Comparison of ENCODE assay signal across 8 cellular contexts in genomic region chr2:142877265-142877756, GRCh38. TPM values are rescaled to one million over a fixed set of nuclear protein-coding genes. Genes with fewer than 3 reads are reported as not detected.
A peak's percentile ranks its signal among the peaks of the same experiment; 100 is the strongest.
DNase-seq lines count a peak whose midpoint lies in the region; ATAC-seq and TF ChIP-seq lines count a peak whose summit lies in the region.

TSS of gene KYNU (plus strand) at chr2:142877664. CDS start at chr2:142885368, 7,704 bp downstream.

- no peak within 1 kb of the TSS for H3K27ac Mint-ChIP-seq in activated naive CD4-positive, alpha-beta T cell treated with anti-CD3 and anti-CD28 coated beads, Interleukin-2, amount 10 ng/mL, durations not matched to agents 7 days and 5 days

- no peaks in the 10 kb centered on the region for H3K4me1 Mint-ChIP-seq in activated naive CD4-positive, alpha-beta T cell treated with anti-CD3 and anti-CD28 coated beads, Interleukin-2, amount 10 ng/mL, durations not matched to agents 7 days and 5 days

- no peaks in the 10 kb centered on the region for H3K36me3 Mint-ChIP-seq in activated naive CD4-positive, alpha-beta T cell treated with anti-CD3 and anti-CD28 coated beads, Interleukin-2, amount 10 ng/mL, durations not matched to agents 7 days and 5 days

- no peaks in the 10 kb centered on the region for H3K27me3 Mint-ChIP-seq in activated naive CD4-positive, alpha-beta T cell treated with anti-CD3 and anti-CD28 coated beads, Interleukin-2, amount 10 ng/mL, durations not matched to agents 7 days and 5 days

- peak; percentile 30 to 34 for TF ChIP-seq RAD21 in liver (IDR thresholded peaks at IDR 0.05)

- H3K9me3 Mint-ChIP-seq in activated naive CD4-positive, alpha-beta T cell treated with anti-CD3 and anti-CD28 coated beads, Interleukin-2, amount 10 ng/mL, durations not matched to agents 7 days and 5 days = no peaks in the 10 kb centered on the region

- H3K36me3 ChIP-seq in liver (ENCODE audit: control insufficient read depth in 4 of 4, insufficient read depth in 3 of 4, low read depth in 1 of 4, low read length in 3 of 4) = no peaks in the 10 kb centered on the region

- ATAC-seq in GM18502 (IDR thresholded peaks at IDR 0.05; ENCODE audit: poor library complexity, unreplicated experiment) (peak; percentile 61), HG02588 (IDR thresholded peaks at IDR 0.05; ENCODE audit: unreplicated experiment) (peak; percentile 46)

- peak within 1 kb of the TSS; percentile 62 to 75 (median 67) for H3K4me3 ChIP-seq in liver (ENCODE audit: low read depth in 1 of 3, low read length in 3 of 3)

- peak; percentile 84 for DNase-seq in NOMO-1 treated with DMSO at 0.1 percent for 48 hours (lab: John Stamatoyannopoulos, UW; ENCODE audit: unreplicated experiment)
- DNase-seq in midbrain (lab: John Stamatoyannopoulos, UW) = no peak
- no peak for DNase-seq in activated naive CD4-positive, alpha-beta T cell treated with anti-CD3 and anti-CD28 coated beads, Interleukin-2, amount 10 ng/mL, durations not matched to agents 7 days and 5 days
- no peak for DNase-seq in Ammon's horn (ENCODE audit: low spot score)
- DNase-seq in stimulated activated CD4-positive, alpha-beta T cell treated with anti-CD3 and anti-CD28 coated beads, Interleukin-1b, Interleukin-23, amount 100 ng/mL, for 48 hours = no peak

- no peak within 1 kb of the TSS for H3K4me3 Mint-ChIP-seq in activated naive CD4-positive, alpha-beta T cell treated with anti-CD3 and anti-CD28 coated beads, Interleukin-2, amount 10 ng/mL, durations not matched to agents 7 days and 5 days

- TF ChIP-seq CTCF in liver (IDR thresholded peaks at IDR 0.05; ENCODE audit: low read depth, low read length, missing input control) = peak; percentile 32

- peak within 1 kb of the TSS; percentile 74 to 77 for H3K9ac ChIP-seq in liver (ENCODE audit: low read depth in 1 of 2, low read length in 2 of 2)

- CTCF ChIA-PET in activated naive CD4-positive, alpha-beta T cell treated with anti-CD3 and anti-CD28 coated beads, Interleukin-2, amount 10 ng/mL, durations not matched to agents 7 days and 5 days (lab: Charles Lee) = no interaction called here

- H3K9me3 ChIP-seq in liver (ENCODE audit: control insufficient read depth in 4 of 4, low read length in 3 of 4) = no peaks in the 10 kb centered on the region

- H3K27me3 ChIP-seq in liver (ENCODE audit: control insufficient read depth in 4 of 4, insufficient read depth in 4 of 4, low read length in 3 of 4) = no peaks in the 10 kb centered on the region

- H3K27ac ChIP-seq in liver (ENCODE audit: low read depth in 1 of 2, low read length in 2 of 2) = peak within 1 kb of the TSS; percentile 70 to 77

- H3K4me1 ChIP-seq in liver (ENCODE audit: control insufficient read depth in 4 of 4, insufficient read depth in 4 of 4, low read length in 3 of 4) = peaks cover 2 to 43% (median 36%) of the 10 kb centered on the region in 4 donors

- 27% methylated on average over 2 of the region's 2 CpGs for WGBS in liver

TF ChIP-seq in liver, 16 proteins besides CTCF, POLR2A, EP300 and RAD21:
- peak; percentile 93 for TF ChIP-seq YY1 (IDR thresholded peaks at IDR 0.05)
- no peak for TF ChIP-seq NR2F2 (IDR thresholded peaks at IDR 0.05)
- TF ChIP-seq GABPA (IDR thresholded peaks at IDR 0.05 in 1 of 2, conservative IDR thresholded peaks at IDR 0.05 in 1 of 2) = no peak
- peak; percentile 37 for TF ChIP-seq ZBTB33 (IDR thresholded peaks at IDR 0.05)
- peak; percentile 47 for TF ChIP-seq HNF4G (IDR thresholded peaks at IDR 0.05)
- TF ChIP-seq EGR1 (IDR thresholded peaks at IDR 0.05; ENCODE audit: low read depth in 2 of 2) = peak in 1 of 2 donors; percentile 23
- peak; percentile 34 for TF ChIP-seq TAF1 (conservative IDR thresholded peaks at IDR 0.05)
- TF ChIP-seq MAX (IDR thresholded peaks at IDR 0.05) = peak; percentile 84
- TF ChIP-seq FOXA2 (IDR thresholded peaks at IDR 0.05) = peak; percentile 53
- TF ChIP-seq REST (IDR thresholded peaks at IDR 0.05) = peak; percentile 55
- TF ChIP-seq JUND (IDR thresholded peaks at IDR 0.05) = peak in 1 of 2 donors; percentile 79
- TF ChIP-seq ATF3 (IDR thresholded peaks at IDR 0.05) = no peak
- TF ChIP-seq HNF4A (conservative IDR thresholded peaks at IDR 0.05) = peak; percentile 91 to 93
- TF ChIP-seq RXRA (IDR thresholded peaks at IDR 0.05) = peak; percentile 46 to 72
- TF ChIP-seq SP1 (IDR thresholded peaks at IDR 0.05) = peak; percentile 46
- TF ChIP-seq FOXA1 (IDR thresholded peaks at IDR 0.05) = peak; percentile 43

RNA-seq across cellular contexts. Expression of gene KYNU, which starts in this region (rescaled TPM):
- 10 to 100 TPM; 24.0 to 64.3 TPM for total RNA-seq in liver
- 10 to 100 TPM; 32.2 to 33.4 TPM for polyA plus RNA-seq in liver
